Comparison of ENCODE assay signal across 1 cellular context in the genomic region with DNA sequence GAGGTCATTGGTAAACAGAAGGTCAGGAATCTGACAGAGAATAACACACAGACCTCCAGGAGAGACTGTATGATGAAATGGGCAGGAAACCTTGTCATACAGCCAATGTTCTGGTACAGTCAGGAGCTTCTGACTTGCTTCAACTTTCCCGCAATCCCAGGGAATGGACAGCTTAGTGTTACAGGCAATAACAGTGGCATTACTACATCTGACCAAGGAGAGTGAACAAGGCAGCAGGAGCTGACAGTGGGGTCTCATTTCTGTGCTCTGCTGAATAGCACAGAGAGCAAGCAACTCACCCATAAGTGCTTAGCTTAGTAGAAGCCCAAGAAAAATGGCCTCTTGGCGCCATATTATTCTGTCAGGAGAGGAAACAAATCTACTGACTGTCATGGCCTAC.
TF ChIP-seq lines count a peak whose summit lies in the region.

No MANE protein-coding gene starts in this region.

TF ChIP-seq in K562, 482 proteins besides CTCF, POLR2A, EP300 and RAD21 (continued from another document):
- TF ChIP-seq, protein P1, sequence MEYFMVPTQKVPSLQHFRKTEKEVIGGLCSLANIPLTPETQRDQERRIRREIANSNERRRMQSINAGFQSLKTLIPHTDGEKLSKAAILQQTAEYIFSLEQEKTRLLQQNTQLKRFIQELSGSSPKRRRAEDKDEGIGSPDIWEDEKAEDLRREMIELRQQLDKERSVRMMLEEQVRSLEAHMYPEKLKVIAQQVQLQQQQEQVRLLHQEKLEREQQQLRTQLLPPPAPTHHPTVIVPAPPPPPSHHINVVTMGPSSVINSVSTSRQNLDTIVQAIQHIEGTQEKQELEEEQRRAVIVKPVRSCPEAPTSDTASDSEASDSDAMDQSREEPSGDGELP (CRISPR knock-in tag; IDR thresholded peaks at IDR 0.05; ENCODE audit: borderline replicate concordance): no peak
- TF ChIP-seq NR2C2 (CRISPR knock-in tag; IDR thresholded peaks at IDR 0.05): no peak
- TF ChIP-seq NR2C2 (tag; IDR thresholded peaks at IDR 0.05): 0 out of 2 replicates have a peak, but pooled peaks have one; percentile 26
